ENCODE assay signal across 9 cellular contexts in genomic region chr6:44122821-44123220, GRCh38. TPM values are rescaled to one million over a fixed set of nuclear protein-coding genes. Genes with fewer than 3 reads are reported as not detected.
DNase-seq lines count a peak whose midpoint lies in the region; ATAC-seq, FAIRE-seq and TF ChIP-seq lines count a peak whose summit lies in the region.
"Had no signal": no experiment of that assay in that cellular context is flagged by ENCODE, and none has a peak within 500 bp of the region (broad histone marks: within the 10 kb centered on the region; RNA-seq: fewer than 3 reads in every experiment).

No MANE protein-coding gene starts in this region.

- peak overlapping the region; percentile 15 for H3K4me3 ChIP-seq in endocrine pancreas (ENCODE audit: control insufficient read depth, insufficient read depth, low read length)
- peak overlapping the region; percentile 98 for H3K4me3 ChIP-seq in psoas muscle

- no peaks in the 10 kb centered on the region for H3K27me3 ChIP-seq in endocrine pancreas (ENCODE audit: control insufficient read depth, insufficient read depth, low read length)
- H3K27me3 ChIP-seq in psoas muscle (ENCODE audit: insufficient read depth in 3 of 3, low read length in 2 of 3): no peaks in the 10 kb centered on the region

- peak overlapping the region; percentile 99 for H3K27ac ChIP-seq in psoas muscle

- FAIRE-seq in GM18507 (lab: Jason Lieb, UNC): peak; percentile 42
- FAIRE-seq: HTR-8/SVneo had no signal

- ATAC-seq in psoas muscle (no peak), HG03469 (IDR thresholded peaks at IDR 0.05; ENCODE audit: unreplicated experiment) (no peak)

- H3K9ac ChIP-seq in endocrine pancreas (ENCODE audit: control insufficient read depth, insufficient read depth, low read length): no peak overlapping the region

- H3K36me3 ChIP-seq in endocrine pancreas (ENCODE audit: control insufficient read depth, insufficient read depth, low read length) (no peaks in the 10 kb centered on the region), psoas muscle (ENCODE audit: insufficient read depth in 1 of 2, low read depth in 1 of 2) (no peaks in the 10 kb centered on the region)

- H3K9me3 ChIP-seq in endocrine pancreas (ENCODE audit: control insufficient read depth, low read length) (no peaks in the 10 kb centered on the region), psoas muscle (no peaks in the 10 kb centered on the region)

- no peak for DNase-seq in GM18507 (ENCODE audit: extremely low spot score, insufficient read length, low read depth)
- peak; percentile 42 for DNase-seq in OCI-M1 (lab: John Stamatoyannopoulos, UW)
- no peak for DNase-seq in psoas muscle
- DNase-seq in RPMI8226: no peak
- DNase-seq in HUDEP-2 (lab: John Stamatoyannopoulos, UW; ENCODE audit: unreplicated experiment in 76 of 76): no peak
- no peak for DNase-seq in NCI-H446 treated with DMSO at 0.1 percent for 48 hours (lab: John Stamatoyannopoulos, UW)

- 24 to 38% (median 25%) methylated on average over 1 of the region's 1 CpG for WGBS in psoas muscle, 3 donors

- no peak for TF ChIP-seq CTCF in psoas muscle (IDR thresholded peaks at IDR 0.05)

- intact Hi-C loops in psoas muscle (cut with DNase I): no loop called here

- peaks cover 7% of the 10 kb centered on the region for H3K4me1 ChIP-seq in endocrine pancreas (ENCODE audit: control insufficient read depth, insufficient read depth, low read length)
- H3K4me1 ChIP-seq in psoas muscle: peaks cover 76% of the 10 kb centered on the region

RNA-seq across cellular contexts. Expression of gene MRPL14, which starts 4.4 kb away (rescaled TPM):
- total RNA-seq in psoas muscle: 100 to 1,000 TPM in 3 of 4 donors, 10 to 100 TPM in 1; 62.3 to 177 (median 113) TPM
- polyA plus RNA-seq in psoas muscle: 100 to 1,000 TPM; 166 to 308 (median 197) TPM

RNA-seq across cellular contexts. Expression of gene TMEM63B, which starts 4.5 kb away (rescaled TPM):
- total RNA-seq in psoas muscle: 100 to 1,000 TPM in 1 of 4 donors, 10 to 100 TPM in 3; 32.7 to 121 (median 40.3) TPM
- 10 to 100 TPM; 23.5 to 39.2 (median 27.9) TPM for polyA plus RNA-seq in psoas muscle

RNA-seq across cellular contexts. Expression of gene CAPN11, which starts 35.8 kb away (rescaled TPM):
- total RNA-seq in psoas muscle: under 1 TPM in 1 of 4 donors, not detected in 3; 0.32 TPM
- under 1 TPM; 0.05 to 0.16 (median 0.11) TPM for polyA plus RNA-seq in psoas muscle
